In genomic region chr6:145626857-145627256, GRCh38 we compare ENCODE assay signal across 15 cellular contexts.
DNase-seq lines count a peak whose midpoint lies in the region; ATAC-seq and TF ChIP-seq lines count a peak whose summit lies in the region.
"Had no signal": no experiment of that assay in that cellular context is flagged by ENCODE, and none has a peak within 500 bp of the region (broad histone marks: within the 10 kb centered on the region; RNA-seq: fewer than 3 reads in every experiment).

No MANE protein-coding gene starts in this region.

- H3K27me3 Mint-ChIP-seq in activated T-cell treated with anti-CD3 and anti-CD28 coated beads, Interleukin-2, amount 50 U/mL, for 4 hours (ENCODE audit: low read depth), result no peaks in the 10 kb centered on the region

- H3K4me3 ChIP-seq in heart left ventricle, result no peak overlapping the region
- no peak overlapping the region for H3K4me3 ChIP-seq in choroid plexus epithelial cell (ENCODE audit: low read depth, low read length)
- H3K4me3 ChIP-seq in foreskin fibroblast (ENCODE audit: low read depth in 1 of 2, low read length in 2 of 2), result no peak overlapping the region
- H3K4me3 ChIP-seq: A549, Peyer's patch had no signal

- ATAC-seq in heart left ventricle (peak; percentile 63 to 79 (median 72)), HG02763 (IDR thresholded peaks at IDR 0.05; ENCODE audit: unreplicated experiment) (no peak)
- ATAC-seq in activated T-cell treated with anti-CD3 and anti-CD28 coated beads, Interleukin-2, amount 50 U/mL, for 4 hours, result no peak
- ATAC-seq: A549 had no signal

- H3K9me3 Mint-ChIP-seq in activated T-cell treated with anti-CD3 and anti-CD28 coated beads, Interleukin-2, amount 50 U/mL, for 4 hours, result no peaks in the 10 kb centered on the region
- H3K9me3 Mint-ChIP-seq: H9 had no signal

- peaks cover 0 to 9% (median 0%) of the 10 kb centered on the region in 12 donors for H3K4me1 ChIP-seq in heart left ventricle
- H3K4me1 ChIP-seq: A549, Peyer's patch had no signal

- DNase-seq in heart left ventricle (peak in 2 of 5 donors; percentile 42), cardiac septum (ENCODE audit: low spot score) (no peak), choroid plexus epithelial cell (ENCODE audit: low read depth) (peak; percentile 71), foreskin fibroblast (peak; percentile 36 to 64), T-helper 9 cell (no peak), ecto neural progenitor cell (ENCODE audit: low spot score) (no peak)
- DNase-seq in activated T-cell treated with anti-CD3 and anti-CD28 coated beads, Interleukin-2, amount 50 U/mL, for 4 hours, result no peak
- DNase-seq: DMS79 treated with DMSO at 0.1 percent for 48 hours, H9, NCI-H1105 treated with DMSO at 0.1 percent for 48 hours, NCI-H1694, Peyer's patch had no signal

- no peak overlapping the region for H3K4me3 Mint-ChIP-seq in activated T-cell treated with anti-CD3 and anti-CD28 coated beads, Interleukin-2, amount 50 U/mL, for 4 hours
- H3K4me3 Mint-ChIP-seq: H9 had no signal

- peaks cover 0 to 16% (median 0%) of the 10 kb centered on the region in 9 donors for H3K36me3 ChIP-seq in heart left ventricle
- H3K36me3 ChIP-seq: Peyer's patch had no signal

- peaks cover 28% of the 10 kb centered on the region for H3K36me3 Mint-ChIP-seq in activated T-cell treated with anti-CD3 and anti-CD28 coated beads, Interleukin-2, amount 50 U/mL, for 4 hours (ENCODE audit: insufficient read depth)

- WGBS in heart left ventricle, 4 donors, result 41 to 51% (median 48%) methylated on average over 7 of the region's 7 CpGs

- H3K9me3 ChIP-seq in heart left ventricle, result peaks cover 0 to 8% (median 0%) of the 10 kb centered on the region in 12 donors
- H3K9me3 ChIP-seq: A549, Peyer's patch had no signal

- TF ChIP-seq CTCF in heart left ventricle (IDR thresholded peaks at IDR 0.05) (no peak), choroid plexus epithelial cell (conservative IDR thresholded peaks at IDR 0.05; ENCODE audit: low read depth, low read length) (no peak), foreskin fibroblast (IDR thresholded peaks at IDR 0.05; ENCODE audit: low read depth, low read length) (no peak)

- no peaks in the 10 kb centered on the region for H3K4me1 Mint-ChIP-seq in activated T-cell treated with anti-CD3 and anti-CD28 coated beads, Interleukin-2, amount 50 U/mL, for 4 hours (ENCODE audit: low read depth)

- no peak overlapping the region for H3K27ac ChIP-seq in heart left ventricle
- H3K27ac ChIP-seq: A549, C4-2B, Peyer's patch had no signal

- intact Hi-C loops in heart left ventricle (cut with DNase I), result no loop called here
- intact Hi-C loops in cardiac septum (cut with DNase I), result no loop called here

- no peaks in the 10 kb centered on the region for H3K27me3 ChIP-seq in heart left ventricle
- H3K27me3 ChIP-seq: Peyer's patch had no signal

- no peak for TF ChIP-seq POLR2A in heart left ventricle (IDR thresholded peaks at IDR 0.05)

Comparison
In these comparisons a context has a peak if more than half of its experiments do, and no peak if none do; other contexts are left out.
1. ATAC-seq: peak in heart left ventricle (4 of 4); none in HG02763 (single experiment) and activated T-cell treated with anti-CD3 and anti-CD28 coated beads, Interleukin-2, amount 50 U/mL, for 4 hours (0 of 2).
2. DNase-seq: peak in choroid plexus epithelial cell (single experiment) and foreskin fibroblast (2 of 2); none in cardiac septum (single experiment), T-helper 9 cell (single experiment), activated T-cell treated with anti-CD3 and anti-CD28 coated beads, Interleukin-2, amount 50 U/mL, for 4 hours (single experiment) and ecto neural progenitor cell (single experiment).